20 cellular contexts compared by ENCODE assay signal in the genomic region with DNA sequence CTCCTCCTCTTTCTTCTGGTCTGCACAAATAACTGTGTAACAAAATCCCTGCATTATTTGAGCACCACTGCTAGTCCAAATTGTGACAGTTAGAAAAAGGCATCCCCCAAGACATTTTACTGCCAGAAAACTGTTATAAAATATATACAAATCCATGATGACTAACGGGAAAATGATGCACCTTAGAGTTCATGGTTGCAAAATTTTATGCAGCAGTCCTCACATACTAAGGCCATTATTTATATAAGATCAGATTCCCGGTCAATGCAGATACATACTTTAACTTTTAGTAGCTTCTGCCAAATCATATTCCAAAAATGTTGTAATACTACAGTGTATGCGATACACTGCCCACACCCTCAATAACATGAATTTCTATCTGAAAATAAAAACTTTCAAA.
DNase-seq lines count a peak whose midpoint lies in the region; ATAC-seq and TF ChIP-seq lines count a peak whose summit lies in the region.
"Had no signal": no experiment of that assay in that cellular context is flagged by ENCODE, and none has a peak within 500 bp of the region (broad histone marks: within the 10 kb centered on the region; RNA-seq: fewer than 3 reads in every experiment).

No MANE protein-coding gene starts in this region.

- in situ Hi-C loops in astrocyte of the cerebellum (cut with HindIII; ENCODE audit: low sequenced_read_pairs) = no loop called here

- peaks cover 0 to 4% (median 0%) of the 10 kb centered on the region in 11 donors for H3K9me3 Mint-ChIP-seq in naive thymus-derived CD4-positive, alpha-beta T cell
- H3K9me3 Mint-ChIP-seq: activated naive CD4-positive, alpha-beta T cell treated with anti-CD3 and anti-CD28 coated beads for 36 hours; GM23338; naive B cell had no signal

- no peaks in the 10 kb centered on the region for H3K27me3 ChIP-seq in naive thymus-derived CD4-positive, alpha-beta T cell (ENCODE audit: control insufficient read depth in 2 of 2, insufficient read depth in 2 of 2, low read length in 2 of 2)
- H3K27me3 ChIP-seq: cardiac muscle cell, SJCRH30, upper lobe of left lung had no signal

- no peaks in the 10 kb centered on the region for H3K9me3 ChIP-seq in naive thymus-derived CD4-positive, alpha-beta T cell (ENCODE audit: control insufficient read depth in 2 of 3, low read length in 3 of 3)
- H3K9me3 ChIP-seq: lower lobe of right lung, psoas muscle, SJCRH30, upper lobe of left lung had no signal

- no peak overlapping the region for H3K4me3 ChIP-seq in AG04449 (ENCODE audit: low read depth, low read length)
- H3K4me3 ChIP-seq in astrocyte of the cerebellum (ENCODE audit: low read depth, low read length) = no peak overlapping the region
- H3K4me3 ChIP-seq in foreskin fibroblast (ENCODE audit: low read depth in 1 of 2, low read length in 2 of 2) = no peak overlapping the region
- no peak overlapping the region for H3K4me3 ChIP-seq in naive thymus-derived CD4-positive, alpha-beta T cell (ENCODE audit: low read length)
- H3K4me3 ChIP-seq: cardiac muscle cell, GM23338, lower lobe of right lung, psoas muscle, SJCRH30, upper lobe of left lung had no signal

- DNase-seq in AG04449 (ENCODE audit: low read depth, low spot score) = peak; percentile 75
- peak; percentile 69 for DNase-seq in HS-27A (ENCODE audit: low read depth)
- peak; percentile 50 for DNase-seq in astrocyte of the cerebellum (ENCODE audit: low read depth)
- peak; percentile 79 to 88 for DNase-seq in foreskin fibroblast
- DNase-seq in NCI-H187 (lab: John Stamatoyannopoulos, UW) = no peak
- DNase-seq in COLO668 (lab: John Stamatoyannopoulos, UW; ENCODE audit: unreplicated experiment) = no peak
- DNase-seq in naive thymus-derived CD4-positive, alpha-beta T cell = no peak
- DNase-seq: ACHN; activated CD4-positive, alpha-beta T cell treated with anti-CD3 and anti-CD28 coated beads for 36 hours; activated naive CD4-positive, alpha-beta T cell treated with anti-CD3 and anti-CD28 coated beads for 36 hours; lower lobe of right lung; naive B cell; psoas muscle; SJCRH30; stimulated activated CD4-positive, alpha-beta T cell treated with anti-CD3 and anti-CD28 coated beads, Interleukin-12 subunit alpha, Interleukin-12 subunit beta, amount 100 ng/mL, for 4 hours; stimulated activated naive CD4-positive, alpha-beta T cell; upper lobe of left lung had no signal

- TF ChIP-seq CTCF in AG04449 (IDR thresholded peaks at IDR 0.05; ENCODE audit: insufficient read depth, low read length, missing control alignments) (no peak), astrocyte of the cerebellum (IDR thresholded peaks at IDR 0.05; ENCODE audit: low read depth, low read length, missing control alignments) (no peak), foreskin fibroblast (IDR thresholded peaks at IDR 0.05; ENCODE audit: low read depth, low read length) (no peak)

- POLR2A ChIA-PET in AG04449 (lab: Yijun Ruan, JAX) = no interaction called here
- POLR2A ChIA-PET in naive thymus-derived CD4-positive, alpha-beta T cell (lab: Charles Lee) = no interaction called here

- no peak overlapping the region for H3K4me3 Mint-ChIP-seq in naive thymus-derived CD4-positive, alpha-beta T cell
- H3K4me3 Mint-ChIP-seq: activated CD4-positive, alpha-beta T cell treated with anti-CD3 and anti-CD28 coated beads for 36 hours; activated naive CD4-positive, alpha-beta T cell treated with anti-CD3 and anti-CD28 coated beads for 36 hours; GM23338; naive B cell had no signal

- no peaks in the 10 kb centered on the region for H3K36me3 Mint-ChIP-seq in naive thymus-derived CD4-positive, alpha-beta T cell
- H3K36me3 Mint-ChIP-seq: naive B cell had no signal

- ATAC-seq in naive thymus-derived CD4-positive, alpha-beta T cell = no peak
- ATAC-seq in GM21381 (IDR thresholded peaks at IDR 0.05; ENCODE audit: unreplicated experiment) = no peak
- ATAC-seq: activated CD4-positive, alpha-beta T cell treated with anti-CD3 and anti-CD28 coated beads for 36 hours; GM23338; lower lobe of right lung; psoas muscle had no signal

- intact Hi-C loops in naive thymus-derived CD4-positive, alpha-beta T cell (cut with micrococcal nuclease) = no loop called here

- H3K27ac ChIP-seq in naive thymus-derived CD4-positive, alpha-beta T cell (ENCODE audit: low read depth, low read length) = no peak overlapping the region
- H3K27ac ChIP-seq: cardiac muscle cell, lower lobe of right lung, psoas muscle, SJCRH30, upper lobe of left lung had no signal

- peaks cover 0 to 34% (median 9%) of the 10 kb centered on the region in 5 donors for H3K27me3 Mint-ChIP-seq in naive thymus-derived CD4-positive, alpha-beta T cell

- no peaks in the 10 kb centered on the region for H3K4me1 Mint-ChIP-seq in naive thymus-derived CD4-positive, alpha-beta T cell
- H3K4me1 Mint-ChIP-seq: activated CD4-positive, alpha-beta T cell treated with anti-CD3 and anti-CD28 coated beads for 36 hours; naive B cell had no signal

- CTCF ChIA-PET in AG04449 (lab: Yijun Ruan, JAX) = no interaction called here
- CTCF ChIA-PET in naive thymus-derived CD4-positive, alpha-beta T cell (lab: Charles Lee) = no interaction called here

- H3K4me1 ChIP-seq in naive thymus-derived CD4-positive, alpha-beta T cell (ENCODE audit: control insufficient read depth in 2 of 2, insufficient read depth in 2 of 2, low read length in 2 of 2) = no peaks in the 10 kb centered on the region
- H3K4me1 ChIP-seq: lower lobe of right lung, psoas muscle, SJCRH30 had no signal

- no peak overlapping the region for H3K27ac Mint-ChIP-seq in naive thymus-derived CD4-positive, alpha-beta T cell
- H3K27ac Mint-ChIP-seq: activated CD4-positive, alpha-beta T cell treated with anti-CD3 and anti-CD28 coated beads for 36 hours; activated naive CD4-positive, alpha-beta T cell treated with anti-CD3 and anti-CD28 coated beads for 36 hours; GM23338; naive B cell had no signal

- no peaks in the 10 kb centered on the region for H3K36me3 ChIP-seq in naive thymus-derived CD4-positive, alpha-beta T cell (ENCODE audit: control insufficient read depth in 2 of 3, insufficient read depth in 3 of 3, low read length in 3 of 3)
- H3K36me3 ChIP-seq: cardiac muscle cell, lower lobe of right lung, SJCRH30, upper lobe of left lung had no signal

Comparison
In these comparisons a context has a peak if more than half of its experiments do, and no peak if none do; other contexts are left out.
1. DNase-seq: peak in AG04449 (single experiment), HS-27A (single experiment), astrocyte of the cerebellum (single experiment) and foreskin fibroblast (2 of 2); none in NCI-H187 (0 of 2), COLO668 (single experiment) and naive thymus-derived CD4-positive, alpha-beta T cell (0 of 9).